In the genomic region with DNA sequence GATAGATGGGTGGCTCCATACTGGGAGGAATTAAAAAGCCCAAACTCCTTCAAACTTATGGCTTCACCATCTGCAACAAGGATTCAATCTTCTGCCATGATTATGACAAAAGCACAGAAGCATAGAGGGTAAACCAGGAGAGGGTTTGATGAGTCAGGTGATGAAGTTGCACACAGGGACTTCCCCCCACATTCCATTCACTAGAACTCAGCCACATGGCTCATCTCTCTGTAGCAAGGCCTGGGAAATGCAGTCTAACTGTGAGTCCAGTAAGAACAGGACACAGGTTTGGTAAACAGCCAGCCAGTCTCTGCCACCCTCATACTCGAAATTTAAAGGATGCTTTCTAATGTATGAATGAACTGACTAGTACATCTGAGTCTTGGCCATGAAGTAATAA, we compare ENCODE assay signal across 8 cellular contexts.
DNase-seq lines count a peak whose midpoint lies in the region; ATAC-seq and TF ChIP-seq lines count a peak whose summit lies in the region.

No MANE protein-coding gene starts in this region.

- peak overlapping the region; percentile 34 for H3K4me3 Mint-ChIP-seq in activated T-cell treated with anti-CD3 and anti-CD28 coated beads, Interleukin-2, amount 50 U/mL, for 4 hours
- no peak overlapping the region for H3K4me3 Mint-ChIP-seq in neural progenitor cell

- peak; percentile 92 for DNase-seq in BJ (ENCODE audit: low read depth)
- DNase-seq in activated T-cell treated with anti-CD3 and anti-CD28 coated beads, Interleukin-2, amount 50 U/mL, for 4 hours, result peak; percentile 45
- no peak for DNase-seq in GM19238 (ENCODE audit: insufficient read length, low spot score)
- DNase-seq in middle frontal gyrus (ENCODE audit: extremely low spot score, low spot score), result no peak
- DNase-seq in SHP77 treated with DMSO at 0.1 percent for 48 hours (lab: John Stamatoyannopoulos, UW), result no peak
- no peak for DNase-seq in neural progenitor cell (ENCODE audit: low spot score)

- peaks cover 92% of the 10 kb centered on the region for H3K4me1 Mint-ChIP-seq in activated T-cell treated with anti-CD3 and anti-CD28 coated beads, Interleukin-2, amount 50 U/mL, for 4 hours (ENCODE audit: low read depth)
- H3K4me1 Mint-ChIP-seq in neural progenitor cell, result no peaks in the 10 kb centered on the region

- no peak overlapping the region for H3K27ac Mint-ChIP-seq in neural progenitor cell

- no peaks in the 10 kb centered on the region for H3K9me3 ChIP-seq in iPS-18a (ENCODE audit: control insufficient read depth, low read depth, low read length)
- no peaks in the 10 kb centered on the region for H3K9me3 ChIP-seq in neural progenitor cell (ENCODE audit: low read depth)

- no peak for TF ChIP-seq CTCF in BJ (IDR thresholded peaks at IDR 0.05; ENCODE audit: insufficient read depth, low read depth, low read length)
- no peak for TF ChIP-seq CTCF in neural progenitor cell (IDR thresholded peaks at IDR 0.05)

- no peaks in the 10 kb centered on the region for H3K36me3 ChIP-seq in BJ (ENCODE audit: control insufficient read depth, insufficient read depth, low read length)
- no peaks in the 10 kb centered on the region for H3K36me3 ChIP-seq in iPS-18a (ENCODE audit: control insufficient read depth, low read depth, low read length)
- no peaks in the 10 kb centered on the region for H3K36me3 ChIP-seq in neural progenitor cell

- H4K20me1 ChIP-seq in neural progenitor cell (ENCODE audit: low read depth), result no peaks in the 10 kb centered on the region

- no peaks in the 10 kb centered on the region for H3K79me2 ChIP-seq in neural progenitor cell (ENCODE audit: low read depth)

- no peak overlapping the region for H2AFZ ChIP-seq in neural progenitor cell (replicated peaks)

- no peaks in the 10 kb centered on the region for H3K27me3 ChIP-seq in BJ (ENCODE audit: control insufficient read depth, insufficient read depth, low read length)
- H3K27me3 ChIP-seq in iPS-18a (ENCODE audit: control insufficient read depth, insufficient read depth, low read length), result no peaks in the 10 kb centered on the region
- no peaks in the 10 kb centered on the region for H3K27me3 ChIP-seq in neural progenitor cell

- H3K9ac ChIP-seq in iPS-18a (ENCODE audit: low read length) (no peak overlapping the region), neural progenitor cell (no peak overlapping the region)

- no peaks in the 10 kb centered on the region for H3F3A ChIP-seq in neural progenitor cell (ENCODE audit: low read depth)

- peaks cover 44% of the 10 kb centered on the region for H3K36me3 Mint-ChIP-seq in activated T-cell treated with anti-CD3 and anti-CD28 coated beads, Interleukin-2, amount 50 U/mL, for 4 hours (ENCODE audit: insufficient read depth)
- peaks cover 3% of the 10 kb centered on the region for H3K36me3 Mint-ChIP-seq in neural progenitor cell

- POLR2A ChIA-PET in BJ (lab: Charles Lee), result no interaction called here

- H3K27ac ChIP-seq in iPS-18a (ENCODE audit: low read length) (peak overlapping the region; percentile 18), neural progenitor cell (no peak overlapping the region)

- ATAC-seq in HG02623 (IDR thresholded peaks at IDR 0.05; ENCODE audit: unreplicated experiment), result peak; percentile 43
- peak; percentile 92 to 95 for ATAC-seq in activated T-cell treated with anti-CD3 and anti-CD28 coated beads, Interleukin-2, amount 50 U/mL, for 4 hours

- no peak overlapping the region for H3K4me2 ChIP-seq in neural progenitor cell

- peaks cover 7% of the 10 kb centered on the region for H3K9me3 Mint-ChIP-seq in activated T-cell treated with anti-CD3 and anti-CD28 coated beads, Interleukin-2, amount 50 U/mL, for 4 hours
- no peaks in the 10 kb centered on the region for H3K9me3 Mint-ChIP-seq in neural progenitor cell

- no peak overlapping the region for H3K4me3 ChIP-seq in BJ (ENCODE audit: low read depth, low read length)
- H3K4me3 ChIP-seq in iPS-18a (ENCODE audit: low read length), result no peak overlapping the region
- no peak overlapping the region for H3K4me3 ChIP-seq in neural progenitor cell

- peaks cover 4% of the 10 kb centered on the region for H3K4me1 ChIP-seq in iPS-18a (ENCODE audit: control insufficient read depth, low read depth, low read length)
- H3K4me1 ChIP-seq in neural progenitor cell, result no peaks in the 10 kb centered on the region

- no peaks in the 10 kb centered on the region for H3K27me3 Mint-ChIP-seq in activated T-cell treated with anti-CD3 and anti-CD28 coated beads, Interleukin-2, amount 50 U/mL, for 4 hours (ENCODE audit: low read depth)
- no peaks in the 10 kb centered on the region for H3K27me3 Mint-ChIP-seq in neural progenitor cell (ENCODE audit: insufficient read depth, low read depth)

- CTCF ChIA-PET in BJ (lab: Yijun Ruan, JAX), result no interaction called here

Comparison
In these comparisons a context has a peak if more than half of its experiments do, and no peak if none do; other contexts are left out.
1. DNase-seq: peak in BJ (single experiment) and activated T-cell treated with anti-CD3 and anti-CD28 coated beads, Interleukin-2, amount 50 U/mL, for 4 hours (single experiment); none in GM19238 (single experiment), middle frontal gyrus (single experiment), SHP77 treated with DMSO at 0.1 percent for 48 hours (single experiment) and neural progenitor cell (single experiment).